In the genomic region with DNA sequence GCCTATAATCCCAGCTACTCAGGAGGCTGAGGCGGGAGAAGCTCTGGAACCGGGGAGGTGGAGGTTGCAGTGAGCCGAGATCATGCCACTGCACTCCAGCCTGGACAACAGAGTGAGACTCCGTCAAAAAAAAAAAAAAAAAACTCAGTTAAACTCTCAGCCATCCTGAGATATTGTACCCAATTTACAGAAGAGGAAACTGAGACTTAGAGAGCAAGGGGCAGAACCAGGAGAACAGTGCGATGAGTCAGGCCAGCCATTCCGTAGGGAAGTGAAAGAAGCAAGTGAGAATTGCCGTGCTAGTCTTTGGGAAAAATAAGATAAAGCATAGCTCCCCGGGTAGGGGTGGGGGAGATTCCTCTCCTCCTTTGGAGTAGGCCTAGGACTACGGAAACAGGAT, we compare ENCODE assay signal across 29 cellular contexts.
"Had no signal": no experiment of that assay in that cellular context is flagged by ENCODE, and none has a peak within 500 bp of the region (broad histone marks: within the 10 kb centered on the region; RNA-seq: fewer than 3 reads in every experiment).

No MANE protein-coding gene starts in this region.

- H3K4me1 ChIP-seq: colonic mucosa, foreskin keratinocyte, gastroesophageal sphincter, heart left ventricle had no signal

- H3K27me3 ChIP-seq: colonic mucosa, gastrocnemius medialis had no signal

- H3K27ac ChIP-seq: colonic mucosa, coronary artery, dorsolateral prefrontal cortex, epithelial cell of prostate, esophagus muscularis mucosa, esophagus squamous epithelium, foreskin keratinocyte, gastrocnemius medialis, gastroesophageal sphincter, heart left ventricle, heart right ventricle had no signal

- H3K4me3 ChIP-seq: colonic mucosa, coronary artery, dorsolateral prefrontal cortex, esophagus muscularis mucosa, esophagus squamous epithelium, gastrocnemius medialis, gastroesophageal sphincter, heart left ventricle, heart right ventricle had no signal

- ATAC-seq: effector memory CD8-positive, alpha-beta T cell; esophagus mucosa; foreskin keratinocyte; gastrocnemius medialis; gastroesophageal sphincter; heart left ventricle; heart right ventricle had no signal

- DNase-seq: colonic mucosa; cortex of kidney; dermis blood vessel endothelial cell; dorsolateral prefrontal cortex; effector CD4-positive, alpha-beta T cell; effector CD8-positive, alpha-beta T cell; effector memory CD4-positive, alpha-beta T cell; effector memory CD8-positive, alpha-beta T cell; endodermal cell; erythroblast; esophagus squamous epithelium; foreskin fibroblast; foreskin keratinocyte; foreskin melanocyte; gastrocnemius medialis; glutamatergic neuron; head of caudate nucleus; heart left ventricle; heart right ventricle had no signal

- H3K4me3 Mint-ChIP-seq: dendritic cell treated with granulocyte-macrophage colony-stimulating factor and Interleukin-4, amounts not matched to agents 40 ng/mL and 50 ng/mL, for 4 days; effector memory CD8-positive, alpha-beta T cell; endodermal cell had no signal

- H3K27ac Mint-ChIP-seq: dendritic cell treated with granulocyte-macrophage colony-stimulating factor and Interleukin-4, amounts not matched to agents 40 ng/mL and 50 ng/mL, for 4 days; effector memory CD8-positive, alpha-beta T cell; endodermal cell had no signal

- H3K9me3 ChIP-seq: colonic mucosa, esophagus muscularis mucosa, esophagus squamous epithelium, gastrocnemius medialis, gastroesophageal sphincter, heart left ventricle, heart right ventricle had no signal

- H3K9me3 Mint-ChIP-seq: dendritic cell treated with granulocyte-macrophage colony-stimulating factor and Interleukin-4, amounts not matched to agents 40 ng/mL and 50 ng/mL, for 4 days; effector memory CD8-positive, alpha-beta T cell; endodermal cell had no signal

- FAIRE-seq: colon, endometrium, endothelial cell of umbilical vein, frontal cortex had no signal

- H3K36me3 ChIP-seq: colonic mucosa, esophagus muscularis mucosa, esophagus squamous epithelium, gastrocnemius medialis, gastroesophageal sphincter, heart left ventricle, heart right ventricle had no signal
